Comparison of ENCODE assay signal across 1 cellular context in genomic region chr14:35826218-35826951, GRCh38.
A peak's percentile ranks its signal among the peaks of the same experiment; 100 is the strongest.
TF ChIP-seq lines count a peak whose summit lies in the region.

A gene with protein sequence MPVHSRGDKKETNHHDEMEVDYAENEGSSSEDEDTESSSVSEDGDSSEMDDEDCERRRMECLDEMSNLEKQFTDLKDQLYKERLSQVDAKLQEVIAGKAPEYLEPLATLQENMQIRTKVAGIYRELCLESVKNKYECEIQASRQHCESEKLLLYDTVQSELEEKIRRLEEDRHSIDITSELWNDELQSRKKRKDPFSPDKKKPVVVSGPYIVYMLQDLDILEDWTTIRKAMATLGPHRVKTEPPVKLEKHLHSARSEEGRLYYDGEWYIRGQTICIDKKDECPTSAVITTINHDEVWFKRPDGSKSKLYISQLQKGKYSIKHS (plus strand): TSS chr14:35826338. CDS start chr14:35826517, 179 bp downstream.

TF ChIP-seq in HepG2, 621 proteins besides CTCF, POLR2A, EP300 and RAD21 (continued from another document and continues in another):
- TF ChIP-seq, protein P1, sequence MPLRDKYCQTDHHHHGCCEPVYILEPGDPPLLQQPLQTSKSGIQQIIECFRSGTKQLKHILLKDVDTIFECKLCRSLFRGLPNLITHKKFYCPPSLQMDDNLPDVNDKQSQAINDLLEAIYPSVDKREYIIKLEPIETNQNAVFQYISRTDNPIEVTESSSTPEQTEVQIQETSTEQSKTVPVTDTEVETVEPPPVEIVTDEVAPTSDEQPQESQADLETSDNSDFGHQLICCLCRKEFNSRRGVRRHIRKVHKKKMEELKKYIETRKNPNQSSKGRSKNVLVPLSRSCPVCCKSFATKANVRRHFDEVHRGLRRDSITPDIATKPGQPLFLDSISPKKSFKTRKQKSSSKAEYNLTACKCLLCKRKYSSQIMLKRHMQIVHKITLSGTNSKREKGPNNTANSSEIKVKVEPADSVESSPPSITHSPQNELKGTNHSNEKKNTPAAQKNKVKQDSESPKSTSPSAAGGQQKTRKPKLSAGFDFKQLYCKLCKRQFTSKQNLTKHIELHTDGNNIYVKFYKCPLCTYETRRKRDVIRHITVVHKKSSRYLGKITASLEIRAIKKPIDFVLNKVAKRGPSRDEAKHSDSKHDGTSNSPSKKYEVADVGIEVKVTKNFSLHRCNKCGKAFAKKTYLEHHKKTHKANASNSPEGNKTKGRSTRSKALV (CRISPR knock-in tag; IDR thresholded peaks at IDR 0.05) = peak; percentile 94
- no peak for TF ChIP-seq LCORL (IDR thresholded peaks at IDR 0.05)
- peak; percentile 99 for TF ChIP-seq LCORL (CRISPR knock-in tag; IDR thresholded peaks at IDR 0.05)
- no peak for TF ChIP-seq KAT2B (IDR thresholded peaks at IDR 0.05; ENCODE audit: borderline replicate concordance, low read depth, low read length)
- peak; percentile 96 for TF ChIP-seq MEF2D (CRISPR knock-in tag; IDR thresholded peaks at IDR 0.05)
- peak; percentile 100 for TF ChIP-seq ARID2 (CRISPR knock-in tag; IDR thresholded peaks at IDR 0.05; ENCODE audit: borderline replicate concordance)
- no peak; the same call in none of the 2 replicates for TF ChIP-seq ZNF614 (CRISPR knock-in tag; IDR thresholded peaks at IDR 0.05; ENCODE audit: borderline replicate concordance)
- TF ChIP-seq, protein P2, sequence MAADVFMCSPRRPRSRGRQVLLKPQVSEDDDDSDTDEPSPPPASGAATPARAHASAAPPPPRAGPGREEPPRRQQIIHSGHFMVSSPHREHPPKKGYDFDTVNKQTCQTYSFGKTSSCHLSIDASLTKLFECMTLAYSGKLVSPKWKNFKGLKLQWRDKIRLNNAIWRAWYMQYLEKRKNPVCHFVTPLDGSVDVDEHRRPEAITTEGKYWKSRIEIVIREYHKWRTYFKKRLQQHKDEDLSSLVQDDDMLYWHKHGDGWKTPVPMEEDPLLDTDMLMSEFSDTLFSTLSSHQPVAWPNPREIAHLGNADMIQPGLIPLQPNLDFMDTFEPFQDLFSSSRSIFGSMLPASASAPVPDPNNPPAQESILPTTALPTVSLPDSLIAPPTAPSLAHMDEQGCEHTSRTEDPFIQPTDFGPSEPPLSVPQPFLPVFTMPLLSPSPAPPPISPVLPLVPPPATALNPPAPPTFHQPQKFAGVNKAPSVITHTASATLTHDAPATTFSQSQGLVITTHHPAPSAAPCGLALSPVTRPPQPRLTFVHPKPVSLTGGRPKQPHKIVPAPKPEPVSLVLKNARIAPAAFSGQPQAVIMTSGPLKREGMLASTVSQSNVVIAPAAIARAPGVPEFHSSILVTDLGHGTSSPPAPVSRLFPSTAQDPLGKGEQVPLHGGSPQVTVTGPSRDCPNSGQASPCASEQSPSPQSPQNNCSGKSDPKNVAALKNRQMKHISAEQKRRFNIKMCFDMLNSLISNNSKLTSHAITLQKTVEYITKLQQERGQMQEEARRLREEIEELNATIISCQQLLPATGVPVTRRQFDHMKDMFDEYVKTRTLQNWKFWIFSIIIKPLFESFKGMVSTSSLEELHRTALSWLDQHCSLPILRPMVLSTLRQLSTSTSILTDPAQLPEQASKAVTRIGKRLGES (CRISPR knock-in tag; IDR thresholded peaks at IDR 0.05; ENCODE audit: borderline replicate concordance) = peak; percentile 77; the same call in 1 of the 2 replicates
- TF ChIP-seq TMF1 (CRISPR knock-in tag; IDR thresholded peaks at IDR 0.05; ENCODE audit: low read depth) = peak; percentile 90
- peak; percentile 98 for TF ChIP-seq CENPT (CRISPR knock-in tag; IDR thresholded peaks at IDR 0.05; ENCODE audit: low read depth)
- TF ChIP-seq ATM (IDR thresholded peaks at IDR 0.05; ENCODE audit: borderline replicate concordance) = no peak
- peak; percentile 98 for TF ChIP-seq ZNF143 (CRISPR knock-in tag; IDR thresholded peaks at IDR 0.05)
- TF ChIP-seq ZNF326 (CRISPR knock-in tag; IDR thresholded peaks at IDR 0.05; ENCODE audit: borderline replicate concordance) = 0 out of 2 replicates have a peak, but pooled peaks have one; percentile 27
- peak; percentile 19; the same call in 1 of the 2 replicates for TF ChIP-seq STAG1 (CRISPR knock-in tag; IDR thresholded peaks at IDR 0.05)
- peak; percentile 66 for TF ChIP-seq RBAK (CRISPR knock-in tag; IDR thresholded peaks at IDR 0.05)
- TF ChIP-seq ZNF770 (CRISPR knock-in tag; IDR thresholded peaks at IDR 0.05) = peak; percentile 91
- TF ChIP-seq, protein P3, sequence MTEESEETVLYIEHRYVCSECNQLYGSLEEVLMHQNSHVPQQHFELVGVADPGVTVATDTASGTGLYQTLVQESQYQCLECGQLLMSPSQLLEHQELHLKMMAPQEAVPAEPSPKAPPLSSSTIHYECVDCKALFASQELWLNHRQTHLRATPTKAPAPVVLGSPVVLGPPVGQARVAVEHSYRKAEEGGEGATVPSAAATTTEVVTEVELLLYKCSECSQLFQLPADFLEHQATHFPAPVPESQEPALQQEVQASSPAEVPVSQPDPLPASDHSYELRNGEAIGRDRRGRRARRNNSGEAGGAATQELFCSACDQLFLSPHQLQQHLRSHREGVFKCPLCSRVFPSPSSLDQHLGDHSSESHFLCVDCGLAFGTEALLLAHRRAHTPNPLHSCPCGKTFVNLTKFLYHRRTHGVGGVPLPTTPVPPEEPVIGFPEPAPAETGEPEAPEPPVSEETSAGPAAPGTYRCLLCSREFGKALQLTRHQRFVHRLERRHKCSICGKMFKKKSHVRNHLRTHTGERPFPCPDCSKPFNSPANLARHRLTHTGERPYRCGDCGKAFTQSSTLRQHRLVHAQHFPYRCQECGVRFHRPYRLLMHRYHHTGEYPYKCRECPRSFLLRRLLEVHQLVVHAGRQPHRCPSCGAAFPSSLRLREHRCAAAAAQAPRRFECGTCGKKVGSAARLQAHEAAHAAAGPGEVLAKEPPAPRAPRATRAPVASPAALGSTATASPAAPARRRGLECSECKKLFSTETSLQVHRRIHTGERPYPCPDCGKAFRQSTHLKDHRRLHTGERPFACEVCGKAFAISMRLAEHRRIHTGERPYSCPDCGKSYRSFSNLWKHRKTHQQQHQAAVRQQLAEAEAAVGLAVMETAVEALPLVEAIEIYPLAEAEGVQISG (CRISPR knock-in tag; IDR thresholded peaks at IDR 0.05) = peak; percentile 93
- peak; percentile 100 for TF ChIP-seq ZNF83 (CRISPR knock-in tag; IDR thresholded peaks at IDR 0.05; ENCODE audit: borderline replicate concordance)
- TF ChIP-seq ATF7 (IDR thresholded peaks at IDR 0.05) = no peak
- peak; percentile 95 for TF ChIP-seq ATF7 (CRISPR knock-in tag; IDR thresholded peaks at IDR 0.05)
- peak; percentile 100 for TF ChIP-seq ZNF788 (CRISPR knock-in tag; IDR thresholded peaks at IDR 0.05; ENCODE audit: borderline replicate concordance)
- TF ChIP-seq SNRNP70 (IDR thresholded peaks at IDR 0.05; ENCODE audit: low read depth, low read length) = no peak
- peak; percentile 98 for TF ChIP-seq ZC3H13 (CRISPR knock-in tag; IDR thresholded peaks at IDR 0.05)
- peak; percentile 99 for TF ChIP-seq REPIN1 (CRISPR knock-in tag; IDR thresholded peaks at IDR 0.05; ENCODE audit: borderline replicate concordance, low read depth)
- TF ChIP-seq PAF1 (CRISPR knock-in tag; IDR thresholded peaks at IDR 0.05) = no peak
- TF ChIP-seq, protein P4, sequence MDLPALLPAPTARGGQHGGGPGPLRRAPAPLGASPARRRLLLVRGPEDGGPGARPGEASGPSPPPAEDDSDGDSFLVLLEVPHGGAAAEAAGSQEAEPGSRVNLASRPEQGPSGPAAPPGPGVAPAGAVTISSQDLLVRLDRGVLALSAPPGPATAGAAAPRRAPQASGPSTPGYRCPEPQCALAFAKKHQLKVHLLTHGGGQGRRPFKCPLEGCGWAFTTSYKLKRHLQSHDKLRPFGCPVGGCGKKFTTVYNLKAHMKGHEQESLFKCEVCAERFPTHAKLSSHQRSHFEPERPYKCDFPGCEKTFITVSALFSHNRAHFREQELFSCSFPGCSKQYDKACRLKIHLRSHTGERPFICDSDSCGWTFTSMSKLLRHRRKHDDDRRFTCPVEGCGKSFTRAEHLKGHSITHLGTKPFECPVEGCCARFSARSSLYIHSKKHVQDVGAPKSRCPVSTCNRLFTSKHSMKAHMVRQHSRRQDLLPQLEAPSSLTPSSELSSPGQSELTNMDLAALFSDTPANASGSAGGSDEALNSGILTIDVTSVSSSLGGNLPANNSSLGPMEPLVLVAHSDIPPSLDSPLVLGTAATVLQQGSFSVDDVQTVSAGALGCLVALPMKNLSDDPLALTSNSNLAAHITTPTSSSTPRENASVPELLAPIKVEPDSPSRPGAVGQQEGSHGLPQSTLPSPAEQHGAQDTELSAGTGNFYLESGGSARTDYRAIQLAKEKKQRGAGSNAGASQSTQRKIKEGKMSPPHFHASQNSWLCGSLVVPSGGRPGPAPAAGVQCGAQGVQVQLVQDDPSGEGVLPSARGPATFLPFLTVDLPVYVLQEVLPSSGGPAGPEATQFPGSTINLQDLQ (CRISPR knock-in tag; IDR thresholded peaks at IDR 0.05) = peak; percentile 97
- peak; percentile 99 for TF ChIP-seq ZNF224 (CRISPR knock-in tag; IDR thresholded peaks at IDR 0.05)
- TF ChIP-seq ZNF567 (CRISPR knock-in tag; IDR thresholded peaks at IDR 0.05; ENCODE audit: borderline replicate concordance) = peak; percentile 100
- TF ChIP-seq NR3C1 (CRISPR knock-in tag; IDR thresholded peaks at IDR 0.05) = no peak
- TF ChIP-seq ZNF280D (CRISPR knock-in tag; IDR thresholded peaks at IDR 0.05) = peak; percentile 93
- TF ChIP-seq ZNF724P (CRISPR knock-in tag; IDR thresholded peaks at IDR 0.05; ENCODE audit: borderline replicate concordance) = peak; percentile 99
- peak; percentile 95 for TF ChIP-seq SMAD3 (CRISPR knock-in tag; IDR thresholded peaks at IDR 0.05)
- peak; percentile 90 for TF ChIP-seq NR2C2 (CRISPR knock-in tag; IDR thresholded peaks at IDR 0.05; ENCODE audit: borderline replicate concordance)
- TF ChIP-seq, protein P5, sequence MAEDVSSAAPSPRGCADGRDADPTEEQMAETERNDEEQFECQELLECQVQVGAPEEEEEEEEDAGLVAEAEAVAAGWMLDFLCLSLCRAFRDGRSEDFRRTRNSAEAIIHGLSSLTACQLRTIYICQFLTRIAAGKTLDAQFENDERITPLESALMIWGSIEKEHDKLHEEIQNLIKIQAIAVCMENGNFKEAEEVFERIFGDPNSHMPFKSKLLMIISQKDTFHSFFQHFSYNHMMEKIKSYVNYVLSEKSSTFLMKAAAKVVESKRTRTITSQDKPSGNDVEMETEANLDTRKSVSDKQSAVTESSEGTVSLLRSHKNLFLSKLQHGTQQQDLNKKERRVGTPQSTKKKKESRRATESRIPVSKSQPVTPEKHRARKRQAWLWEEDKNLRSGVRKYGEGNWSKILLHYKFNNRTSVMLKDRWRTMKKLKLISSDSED (CRISPR knock-in tag; IDR thresholded peaks at IDR 0.05) = no peak
- TF ChIP-seq ZFP36L1 (CRISPR knock-in tag; IDR thresholded peaks at IDR 0.05) = peak; percentile 96
- TF ChIP-seq, protein P6, sequence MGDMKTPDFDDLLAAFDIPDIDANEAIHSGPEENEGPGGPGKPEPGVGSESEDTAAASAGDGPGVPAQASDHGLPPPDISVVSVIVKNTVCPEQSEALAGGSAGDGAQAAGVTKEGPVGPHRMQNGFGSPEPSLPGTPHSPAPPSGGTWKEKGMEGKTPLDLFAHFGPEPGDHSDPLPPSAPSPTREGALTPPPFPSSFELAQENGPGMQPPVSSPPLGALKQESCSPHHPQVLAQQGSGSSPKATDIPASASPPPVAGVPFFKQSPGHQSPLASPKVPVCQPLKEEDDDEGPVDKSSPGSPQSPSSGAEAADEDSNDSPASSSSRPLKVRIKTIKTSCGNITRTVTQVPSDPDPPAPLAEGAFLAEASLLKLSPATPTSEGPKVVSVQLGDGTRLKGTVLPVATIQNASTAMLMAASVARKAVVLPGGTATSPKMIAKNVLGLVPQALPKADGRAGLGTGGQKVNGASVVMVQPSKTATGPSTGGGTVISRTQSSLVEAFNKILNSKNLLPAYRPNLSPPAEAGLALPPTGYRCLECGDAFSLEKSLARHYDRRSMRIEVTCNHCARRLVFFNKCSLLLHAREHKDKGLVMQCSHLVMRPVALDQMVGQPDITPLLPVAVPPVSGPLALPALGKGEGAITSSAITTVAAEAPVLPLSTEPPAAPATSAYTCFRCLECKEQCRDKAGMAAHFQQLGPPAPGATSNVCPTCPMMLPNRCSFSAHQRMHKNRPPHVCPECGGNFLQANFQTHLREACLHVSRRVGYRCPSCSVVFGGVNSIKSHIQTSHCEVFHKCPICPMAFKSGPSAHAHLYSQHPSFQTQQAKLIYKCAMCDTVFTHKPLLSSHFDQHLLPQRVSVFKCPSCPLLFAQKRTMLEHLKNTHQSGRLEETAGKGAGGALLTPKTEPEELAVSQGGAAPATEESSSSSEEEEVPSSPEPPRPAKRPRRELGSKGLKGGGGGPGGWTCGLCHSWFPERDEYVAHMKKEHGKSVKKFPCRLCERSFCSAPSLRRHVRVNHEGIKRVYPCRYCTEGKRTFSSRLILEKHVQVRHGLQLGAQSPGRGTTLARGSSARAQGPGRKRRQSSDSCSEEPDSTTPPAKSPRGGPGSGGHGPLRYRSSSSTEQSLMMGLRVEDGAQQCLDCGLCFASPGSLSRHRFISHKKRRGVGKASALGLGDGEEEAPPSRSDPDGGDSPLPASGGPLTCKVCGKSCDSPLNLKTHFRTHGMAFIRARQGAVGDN (CRISPR knock-in tag; IDR thresholded peaks at IDR 0.05) = peak; percentile 98
- peak; percentile 86 for TF ChIP-seq HDAC2 (CRISPR knock-in tag; IDR thresholded peaks at IDR 0.05)
